ENCODE assay signal across 30 cellular contexts in genomic region chr21:40243676-40244075, GRCh38.
"Had no signal": no experiment of that assay in that cellular context is flagged by ENCODE, and none has a peak within 500 bp of the region (broad histone marks: within the 10 kb centered on the region; RNA-seq: fewer than 3 reads in every experiment).

No MANE protein-coding gene starts in this region.

- H3K27ac ChIP-seq: neural progenitor cell, ovary, parathyroid adenoma, psoas muscle, skin epidermis, spleen, suprapubic skin, testis, tibial artery, transverse colon, upper lobe of left lung, vagina had no signal

- H3K4me1 ChIP-seq: neural progenitor cell, parathyroid adenoma, psoas muscle, spleen, suprapubic skin, tibial artery, transverse colon, upper lobe of left lung, vagina had no signal

- H3K9me3 ChIP-seq: ovary, psoas muscle, testis, tibial artery, transverse colon, vagina had no signal

- H3K4me3 ChIP-seq: neural progenitor cell, ovary, psoas muscle, skin epidermis, smooth muscle cell, spleen, suprapubic skin, testis, tibial artery, transverse colon, upper lobe of left lung, vagina had no signal

- H3K4me3 Mint-ChIP-seq: naive thymus-derived CD8-positive, alpha-beta T cell; natural killer cell treated with Interleukin-12 subunit alpha and Interleukin-12 subunit beta and Interleukin-15 and Interleukin-18, amount 100 ng/mL, for 72 hours; neural progenitor cell; stimulated activated memory B cell treated with anti-CD40 and anti-IgM and Interleukin-4, amounts not matched to agents 10 μg/mL and 1 μg/mL and 100 μg/mL, for 72 hours; stimulated activated naive CD8-positive, alpha-beta T cell treated with anti-CD3 and anti-CD28 coated beads, Interleukin-15, amount 100 ng/mL, for 72 hours had no signal

- H3K27me3 ChIP-seq: neural progenitor cell, ovary, spleen, suprapubic skin, testis, tibial artery, transverse colon, upper lobe of left lung, vagina had no signal

- H3K9ac ChIP-seq: neural progenitor cell, parathyroid adenoma had no signal

- H3K27ac Mint-ChIP-seq: naive thymus-derived CD8-positive, alpha-beta T cell; natural killer cell treated with Interleukin-12 subunit alpha and Interleukin-12 subunit beta and Interleukin-15 and Interleukin-18, amount 100 ng/mL, for 72 hours; neural progenitor cell; progenitor cell of endocrine pancreas; stimulated activated memory B cell treated with anti-CD40 and anti-IgM and Interleukin-4, amounts not matched to agents 10 μg/mL and 1 μg/mL and 100 μg/mL, for 72 hours; stimulated activated naive CD8-positive, alpha-beta T cell treated with anti-CD3 and anti-CD28 coated beads, Interleukin-15, amount 100 ng/mL, for 72 hours had no signal

- H3K36me3 Mint-ChIP-seq: naive thymus-derived CD8-positive, alpha-beta T cell; natural killer cell treated with Interleukin-12 subunit alpha and Interleukin-12 subunit beta and Interleukin-15 and Interleukin-18, amount 100 ng/mL, for 72 hours; stimulated activated memory B cell treated with anti-CD40 and anti-IgM and Interleukin-4, amounts not matched to agents 10 μg/mL and 1 μg/mL and 100 μg/mL, for 72 hours had no signal

- H3K36me3 ChIP-seq: neural progenitor cell, ovary, spleen, suprapubic skin, tibial artery, transverse colon, upper lobe of left lung, vagina had no signal

- H3K27me3 Mint-ChIP-seq: naive thymus-derived CD8-positive, alpha-beta T cell; natural killer cell treated with Interleukin-12 subunit alpha and Interleukin-12 subunit beta and Interleukin-15 and Interleukin-18, amount 100 ng/mL, for 72 hours; progenitor cell of endocrine pancreas; stimulated activated memory B cell treated with anti-CD40 and anti-IgM and Interleukin-4, amounts not matched to agents 10 μg/mL and 1 μg/mL and 100 μg/mL, for 72 hours had no signal

- DNase-seq: naive thymus-derived CD8-positive, alpha-beta T cell; occipital lobe; ovary; posterior cingulate gyrus; psoas muscle; right cardiac atrium; spleen; stimulated activated CD4-positive, alpha-beta T cell treated with anti-CD3 and anti-CD28 coated beads, Interleukin-12 subunit alpha, Interleukin-12 subunit beta, amount 100 ng/mL, for 4 hours; stimulated activated CD4-positive, alpha-beta T cell treated with anti-CD3 and anti-CD28 coated beads, Interleukin-1b, Interleukin-23, amount 100 ng/mL, for 48 hours; stimulated activated CD4-positive, alpha-beta T cell treated with anti-CD3 and anti-CD28 coated beads, Interleukin-4, amount 100 ng/mL, for 1 hour; stimulated activated CD4-positive, alpha-beta T cell treated with anti-CD3 and anti-CD28 coated beads, Interleukin-4, amount 100 ng/mL, for 4 hours; stimulated activated CD8-positive, alpha-beta memory T cell treated with anti-CD3 and anti-CD28 coated beads, Interleukin-4, amount 100 ng/mL, for 48 hours; stimulated activated naive CD4-positive, alpha-beta T cell; stimulated activated naive CD8-positive, alpha-beta T cell treated with anti-CD3 and anti-CD28 coated beads, Interleukin-15, amount 100 ng/mL, for 72 hours; stimulated activated naive CD8-positive, alpha-beta T cell treated with anti-CD3 and anti-CD28 coated beads, Interleukin-15, Interleukin-2, amounts not matched to agents 100 U/mL and 50 U/mL, for 24 hours; substantia nigra; testis; tibial artery; transverse colon; upper lobe of left lung had no signal

- H3K4me1 Mint-ChIP-seq: naive thymus-derived CD8-positive, alpha-beta T cell; neural progenitor cell; stimulated activated memory B cell treated with anti-CD40 and anti-IgM and Interleukin-4, amounts not matched to agents 10 μg/mL and 1 μg/mL and 100 μg/mL, for 72 hours; stimulated activated naive CD8-positive, alpha-beta T cell treated with anti-CD3 and anti-CD28 coated beads, Interleukin-15, amount 100 ng/mL, for 72 hours had no signal

- FAIRE-seq: urothelium cell line had no signal
